ENCODE assay signal across 8 cellular contexts in genomic region chr15:43903864-43904290, GRCh38.
A peak's percentile ranks its signal among the peaks of the same experiment; 100 is the strongest.
DNase-seq lines count a peak whose midpoint lies in the region; ATAC-seq and TF ChIP-seq lines count a peak whose summit lies in the region.

No MANE protein-coding gene starts in this region.

- peak; percentile 50 for ATAC-seq in GM18502 (IDR thresholded peaks at IDR 0.05; ENCODE audit: poor library complexity, unreplicated experiment)
- ATAC-seq in HG02938 (IDR thresholded peaks at IDR 0.05; ENCODE audit: unreplicated experiment) = no peak

- POLR2A ChIA-PET in AG04449 (lab: Yijun Ruan, JAX) = no interaction called here

- peak; percentile 70 for TF ChIP-seq CTCF in AG04449 (IDR thresholded peaks at IDR 0.05; ENCODE audit: insufficient read depth, low read length, missing control alignments)

- CTCF ChIA-PET in AG04449 (lab: Yijun Ruan, JAX) = interaction anchor here (0.6 to 7.5 kb wide), 49 partner anchors 7 to 639 kb away, joined by 3 to 160 read pairs (median 5); partner anchors contain the start of gene FRMD5

- no peak for DNase-seq in AG04449 (ENCODE audit: low read depth, low spot score)
- DNase-seq in NCI-H2171 (lab: John Stamatoyannopoulos, UW) = peak; percentile 50
- DNase-seq in activated CD4-positive, CD25-positive, alpha-beta regulatory T cell treated with anti-CD3 and anti-CD28 coated beads, Interleukin-2, amount 50 U/mL, for 72 hours = peak; percentile 51
- DNase-seq in cerebellar cortex (ENCODE audit: low spot score) = peak; percentile 65
- DNase-seq in left kidney (ENCODE audit: low read depth, low spot score) = peak; percentile 92
- peak; percentile 14 to 41 (median 34) for DNase-seq in stimulated activated CD4-positive, alpha-beta T cell treated with anti-CD3 and anti-CD28 coated beads, TNF-alpha, amount 100 ng/mL, for 24 hours (ENCODE audit: low read depth in 3 of 3)

- H3K4me3 ChIP-seq in AG04449 (ENCODE audit: low read depth, low read length) = no peak overlapping the region
